15 cellular contexts compared by ENCODE assay signal in the genomic region with DNA sequence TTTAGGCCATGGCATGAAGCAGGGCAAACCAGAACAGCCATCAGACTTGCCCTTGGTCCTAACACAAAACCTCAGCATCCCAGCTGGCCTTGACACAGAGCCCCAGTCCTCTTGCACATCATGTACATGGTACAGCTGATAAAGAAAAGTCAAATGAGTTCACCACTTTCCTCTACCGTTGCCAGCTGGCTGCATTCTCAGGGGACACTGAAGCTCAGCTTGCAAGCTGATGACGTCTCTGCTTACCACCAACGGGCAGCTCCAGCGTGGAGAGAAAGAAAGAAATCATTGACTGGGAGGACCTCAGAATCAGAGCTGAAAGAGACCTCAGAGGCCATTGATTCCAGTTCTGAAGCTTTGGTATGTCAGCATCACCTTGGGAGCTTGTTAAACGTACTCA.
DNase-seq lines count a peak whose midpoint lies in the region; ATAC-seq, FAIRE-seq and TF ChIP-seq lines count a peak whose summit lies in the region.
"Had no signal": no experiment of that assay in that cellular context is flagged by ENCODE, and none has a peak within 500 bp of the region (broad histone marks: within the 10 kb centered on the region; RNA-seq: fewer than 3 reads in every experiment).

No MANE protein-coding gene starts in this region.

- peaks cover 6% of the 10 kb centered on the region for H3K9me3 Mint-ChIP-seq in CD8-positive, alpha-beta T cell
- peaks cover 24% of the 10 kb centered on the region for H3K9me3 Mint-ChIP-seq in mesothelial cell of epicardium

- no TSS peak for BruUV-seq in HepG2 (replicated peaks; lab: Mats Ljungman, UMichigan)

- no peaks in the 10 kb centered on the region for H3K79me2 ChIP-seq in HepG2 (ENCODE audit: insufficient read depth, low read length)

- no peak overlapping the region for H2AFZ ChIP-seq in HepG2 (ENCODE audit: low read length)

- H3K27ac Mint-ChIP-seq in CD8-positive, alpha-beta T cell = no peak overlapping the region
- H3K27ac Mint-ChIP-seq in mesothelial cell of epicardium = no peak overlapping the region
- H3K27ac Mint-ChIP-seq: activated CD8-positive, alpha-beta T cell treated with anti-CD3 and anti-CD28 coated beads for 36 hours had no signal

- H3K27me3 ChIP-seq in liver (ENCODE audit: control insufficient read depth in 4 of 4, insufficient read depth in 4 of 4, low read length in 3 of 4) = no peaks in the 10 kb centered on the region
- no peaks in the 10 kb centered on the region; a peak in 1 of 5 replicates for H3K27me3 ChIP-seq in HepG2 (ENCODE audit: control insufficient read depth in 1 of 2, insufficient read depth in 2 of 2, low read length in 2 of 2)
- no peaks in the 10 kb centered on the region for H3K27me3 ChIP-seq in CD8-positive, alpha-beta T cell (ENCODE audit: insufficient read depth, low read length)
- H3K27me3 ChIP-seq: gastrocnemius medialis had no signal

- CTCF ChIA-PET in HepG2 (lab: Yijun Ruan, JAX; ENCODE audit: low intra/inter-chr PET ratio, low total read pairs) = no interaction called here
- CTCF ChIA-PET in CD8-positive, alpha-beta T cell (lab: Charles Lee) = interaction anchor here (1.8 to 2.8 kb wide), 2 partner anchors 10 to 12 kb away, joined by 6 to 7 read pairs; no protein-coding TSS in a partner anchor

- H3K4me3 ChIP-seq in liver (ENCODE audit: low read depth in 1 of 3, low read length in 3 of 3) = no peak overlapping the region
- no peak overlapping the region for H3K4me3 ChIP-seq in HepG2 (replicated peaks in 1 of 3; ENCODE audit: insufficient read depth in 1 of 3, low read depth in 2 of 3, low read length in 3 of 3)
- no peak overlapping the region for H3K4me3 ChIP-seq in CD8-positive, alpha-beta T cell (ENCODE audit: low read depth, low read length)
- H3K4me3 ChIP-seq: gastrocnemius medialis, SK-N-MC had no signal

- no peak overlapping the region for H3K9ac ChIP-seq in liver (ENCODE audit: low read depth in 1 of 2, low read length in 2 of 2)
- H3K9ac ChIP-seq in HepG2 (ENCODE audit: insufficient read depth, low read depth, low read length) = no peak overlapping the region

- no peaks in the 10 kb centered on the region for H3K36me3 ChIP-seq in liver (ENCODE audit: control insufficient read depth in 4 of 4, insufficient read depth in 3 of 4, low read depth in 1 of 4, low read length in 3 of 4)
- no peaks in the 10 kb centered on the region for H3K36me3 ChIP-seq in HepG2 (replicated peaks in 1 of 2; ENCODE audit: control insufficient read depth in 1 of 2, insufficient read depth in 2 of 2, low read length in 2 of 2)
- no peaks in the 10 kb centered on the region for H3K36me3 ChIP-seq in CD8-positive, alpha-beta T cell (ENCODE audit: insufficient read depth, low read length)
- H3K36me3 ChIP-seq: gastrocnemius medialis had no signal

- H3K4me3 Mint-ChIP-seq in CD8-positive, alpha-beta T cell = no peak overlapping the region
- H3K4me3 Mint-ChIP-seq in mesothelial cell of epicardium = no peak overlapping the region
- H3K4me3 Mint-ChIP-seq: activated CD8-positive, alpha-beta T cell treated with anti-CD3 and anti-CD28 coated beads for 36 hours had no signal

- H3K4me1 Mint-ChIP-seq in CD8-positive, alpha-beta T cell (ENCODE audit: low read depth) = no peaks in the 10 kb centered on the region
- H3K4me1 Mint-ChIP-seq in mesothelial cell of epicardium = peaks cover 3% of the 10 kb centered on the region

- no peaks in the 10 kb centered on the region for H3K36me3 Mint-ChIP-seq in CD8-positive, alpha-beta T cell
- H3K36me3 Mint-ChIP-seq in mesothelial cell of epicardium = peaks cover 3% of the 10 kb centered on the region

- WGBS in liver = 63% methylated on average over 5 of the region's 5 CpGs
- 2% methylated on average over 5 of the region's 5 CpGs for WGBS in HepG2 (ENCODE audit: low lambda C conversion rate)

- no peaks in the 10 kb centered on the region for H3K27me3 Mint-ChIP-seq in CD8-positive, alpha-beta T cell (ENCODE audit: low read depth)
- H3K27me3 Mint-ChIP-seq in mesothelial cell of epicardium (ENCODE audit: low read depth) = no peaks in the 10 kb centered on the region

- TF ChIP-seq RAD21 in liver (IDR thresholded peaks at IDR 0.05) (no peak), HepG2 (CRISPR knock-in tag; IDR thresholded peaks at IDR 0.05) (no peak)

- no peak overlapping the region for H3K4me2 ChIP-seq in HepG2 (ENCODE audit: low read depth, low read length)

- in situ Hi-C loops in HepG2 (cut with HindIII; ENCODE audit: extremely low pct_ligation_motif_present, low pct_unique_long_range_greater_than_20kb) = no loop called here

- H3K9me3 ChIP-seq in liver (ENCODE audit: control insufficient read depth in 4 of 4, low read length in 3 of 4) (peaks cover 2 to 8% (median 5%) of the 10 kb centered on the region in 4 donors), HepG2 (ENCODE audit: low read length) (no peaks in the 10 kb centered on the region)
- H3K9me3 ChIP-seq in CD8-positive, alpha-beta T cell (ENCODE audit: low read length) = no peaks in the 10 kb centered on the region
- H3K9me3 ChIP-seq: gastrocnemius medialis had no signal

- H4K20me1 ChIP-seq in HepG2 (ENCODE audit: insufficient read depth, low read length) = no peaks in the 10 kb centered on the region

- TF ChIP-seq EP300 in HepG2 (IDR thresholded peaks at IDR 0.05; ENCODE audit: low read depth in 2 of 2, low read length in 2 of 2) (no peak), HepG2 (CRISPR knock-in tag; IDR thresholded peaks at IDR 0.05; ENCODE audit: borderline replicate concordance) (no peak)

- DNase-seq in HepG2 (ENCODE audit: low spot score) (no peak), medulla oblongata (ENCODE audit: extremely low spot score) (peak; percentile 80), mesothelial cell of epicardium (ENCODE audit: low spot score in 2 of 2, unreplicated experiment in 2 of 2) (no peak)
- no peak for DNase-seq in CD8-positive, alpha-beta T cell
- no peak for DNase-seq in activated CD4-positive, CD25-positive, alpha-beta regulatory T cell (lab: John Stamatoyannopoulos, UW)
- DNase-seq: activated CD8-positive, alpha-beta T cell treated with anti-CD3 and anti-CD28 coated beads for 36 hours; cerebellar nuclear complex; COR-L47; NCI-H2029 had no signal

- no peaks in the 10 kb centered on the region for H3K4me1 ChIP-seq in liver (ENCODE audit: control insufficient read depth in 4 of 4, insufficient read depth in 4 of 4, low read length in 3 of 4)
- no peaks in the 10 kb centered on the region for H3K4me1 ChIP-seq in HepG2 (ENCODE audit: insufficient read depth, low read length)
- H3K4me1 ChIP-seq in CD8-positive, alpha-beta T cell (ENCODE audit: insufficient read depth, low read length) = no peaks in the 10 kb centered on the region
- H3K4me1 ChIP-seq: gastrocnemius medialis had no signal

- TF ChIP-seq CTCF in liver (IDR thresholded peaks at IDR 0.05; ENCODE audit: low read depth, low read length, missing input control) (no peak), HepG2 (CRISPR knock-in tag; IDR thresholded peaks at IDR 0.05) (no peak), mesothelial cell of epicardium (IDR thresholded peaks at IDR 0.05; ENCODE audit: unreplicated experiment) (no peak)
- no peak for TF ChIP-seq CTCF in CD8-positive, alpha-beta T cell (IDR thresholded peaks at IDR 0.05)

- FAIRE-seq in HepG2 (lab: Jason Lieb, UNC) = no peak
- FAIRE-seq: islet of Langerhans had no signal

- H3K27ac ChIP-seq in liver (ENCODE audit: low read depth in 1 of 2, low read length in 2 of 2) (no peak overlapping the region), HepG2 (ENCODE audit: extremely low read length, insufficient read depth, low read length) (no peak overlapping the region), cingulate gyrus (ENCODE audit: low read depth, low read length) (peak overlapping the region; percentile 39)
- no peak overlapping the region for H3K27ac ChIP-seq in CD8-positive, alpha-beta T cell (ENCODE audit: low read depth, low read length)
- H3K27ac ChIP-seq: gastrocnemius medialis, SK-N-MC had no signal

- ATAC-seq in HepG2 (no peak), GM18498 (IDR thresholded peaks at IDR 0.05; ENCODE audit: unreplicated experiment) (no peak)
- ATAC-seq in CD8-positive, alpha-beta T cell = no peak
- ATAC-seq: activated CD8-positive, alpha-beta T cell treated with anti-CD3 and anti-CD28 coated beads for 36 hours had no signal

- intact Hi-C loops in HepG2 (cut with micrococcal nuclease; ENCODE audit: unreplicated experiment) = no loop called here
- intact Hi-C loops in CD8-positive, alpha-beta T cell (cut with DNase I, micrococcal nuclease) = no loop called here

- POLR2A ChIA-PET in HepG2 (lab: Yijun Ruan, JAX) = no interaction called here
- POLR2A ChIA-PET in CD8-positive, alpha-beta T cell (lab: Charles Lee) = no interaction called here

- no peak for TF ChIP-seq POLR2A in HepG2 (IDR thresholded peaks at IDR 0.05; ENCODE audit: insufficient read depth in 1 of 2, low read depth in 2 of 2, low read length in 2 of 2)

TF ChIP-seq in liver, 16 proteins besides CTCF, POLR2A, EP300 and RAD21 (continues in another document):
- peak; percentile 22 to 42 for TF ChIP-seq RXRA (IDR thresholded peaks at IDR 0.05)
- TF ChIP-seq NR2F2 (IDR thresholded peaks at IDR 0.05) = peak; percentile 77
- no peak for TF ChIP-seq FOXA2 (IDR thresholded peaks at IDR 0.05)
- no peak for TF ChIP-seq MAX (IDR thresholded peaks at IDR 0.05)
- TF ChIP-seq SP1 (IDR thresholded peaks at IDR 0.05) = peak; percentile 29
- no peak for TF ChIP-seq HNF4G (IDR thresholded peaks at IDR 0.05)

TF ChIP-seq in HepG2, 621 proteins besides CTCF, POLR2A, EP300 and RAD21:
- no peak for TF ChIP-seq JDP2 (CRISPR knock-in tag; IDR thresholded peaks at IDR 0.05; ENCODE audit: borderline replicate concordance)
- no peak for TF ChIP-seq FOSL1 (CRISPR knock-in tag; IDR thresholded peaks at IDR 0.05; ENCODE audit: borderline replicate concordance)
- no peak for TF ChIP-seq ETV6 (CRISPR knock-in tag; conservative IDR thresholded peaks at IDR 0.05)
